8 cellular contexts compared by ENCODE assay signal in genomic region chr4:139084425-139085093, GRCh38.
DNase-seq lines count a peak whose midpoint lies in the region; ATAC-seq and TF ChIP-seq lines count a peak whose summit lies in the region.

No MANE protein-coding gene starts in this region.

- no peak for ATAC-seq in GM18909 (IDR thresholded peaks at IDR 0.05; ENCODE audit: poor library complexity, unreplicated experiment)
- no peak for ATAC-seq in GM21526 (IDR thresholded peaks at IDR 0.05; ENCODE audit: low FRiP score, unreplicated experiment)

- H3K9me3 ChIP-seq in muscle layer of duodenum (ENCODE audit: control insufficient read depth in 1 of 2, low read length in 2 of 2), result no peaks in the 10 kb centered on the region

- H3K4me1 ChIP-seq in muscle layer of duodenum (ENCODE audit: control insufficient read depth in 1 of 2, insufficient read depth in 2 of 2, low read length in 2 of 2), result peaks cover 14 to 30% of the 10 kb centered on the region in 2 donors

- H3K36me3 ChIP-seq in muscle layer of duodenum (ENCODE audit: control insufficient read depth in 1 of 2, insufficient read depth in 2 of 2, low read length in 2 of 2), result no peaks in the 10 kb centered on the region

- H3K4me3 ChIP-seq in coronary artery (peak overlapping the region; percentile 90), muscle layer of duodenum (ENCODE audit: low read depth in 1 of 2, low read length in 2 of 2) (peak overlapping the region; percentile 69 to 77)

- H3K27ac ChIP-seq in coronary artery (peak overlapping the region; percentile 88 to 97), muscle layer of duodenum (ENCODE audit: low read length) (peak overlapping the region; percentile 70)

- DNase-seq in NCI-H1092 (lab: John Stamatoyannopoulos, UW) (peak; percentile 86), NCI-H1092 treated with DMSO at 0.1 percent for 48 hours (lab: John Stamatoyannopoulos, UW) (no peak), NCI-H748 treated with DMSO at 0.1 percent for 48 hours (lab: John Stamatoyannopoulos, UW) (peak; percentile 72), coronary artery (ENCODE audit: low spot score) (no peak)
- no peak for DNase-seq in stimulated activated CD4-positive, alpha-beta T cell treated with anti-CD3 and anti-CD28 coated beads, Interleukin-1b, Interleukin-23, amount 100 ng/mL, for 48 hours

- TF ChIP-seq CTCF in coronary artery (IDR thresholded peaks at IDR 0.05), result no peak

- H3K27me3 ChIP-seq in muscle layer of duodenum (ENCODE audit: low read depth, low read length), result no peaks in the 10 kb centered on the region

Comparison
In these comparisons a context has a peak if more than half of its experiments do, and no peak if none do; other contexts are left out.
1. DNase-seq: peak in NCI-H1092 (single experiment) and NCI-H748 treated with DMSO at 0.1 percent for 48 hours (single experiment); none in NCI-H1092 treated with DMSO at 0.1 percent for 48 hours (single experiment), coronary artery (single experiment) and stimulated activated CD4-positive, alpha-beta T cell treated with anti-CD3 and anti-CD28 coated beads, Interleukin-1b, Interleukin-23, amount 100 ng/mL, for 48 hours (single experiment).